Comparison of ENCODE assay signal across 8 cellular contexts in the genomic region with DNA sequence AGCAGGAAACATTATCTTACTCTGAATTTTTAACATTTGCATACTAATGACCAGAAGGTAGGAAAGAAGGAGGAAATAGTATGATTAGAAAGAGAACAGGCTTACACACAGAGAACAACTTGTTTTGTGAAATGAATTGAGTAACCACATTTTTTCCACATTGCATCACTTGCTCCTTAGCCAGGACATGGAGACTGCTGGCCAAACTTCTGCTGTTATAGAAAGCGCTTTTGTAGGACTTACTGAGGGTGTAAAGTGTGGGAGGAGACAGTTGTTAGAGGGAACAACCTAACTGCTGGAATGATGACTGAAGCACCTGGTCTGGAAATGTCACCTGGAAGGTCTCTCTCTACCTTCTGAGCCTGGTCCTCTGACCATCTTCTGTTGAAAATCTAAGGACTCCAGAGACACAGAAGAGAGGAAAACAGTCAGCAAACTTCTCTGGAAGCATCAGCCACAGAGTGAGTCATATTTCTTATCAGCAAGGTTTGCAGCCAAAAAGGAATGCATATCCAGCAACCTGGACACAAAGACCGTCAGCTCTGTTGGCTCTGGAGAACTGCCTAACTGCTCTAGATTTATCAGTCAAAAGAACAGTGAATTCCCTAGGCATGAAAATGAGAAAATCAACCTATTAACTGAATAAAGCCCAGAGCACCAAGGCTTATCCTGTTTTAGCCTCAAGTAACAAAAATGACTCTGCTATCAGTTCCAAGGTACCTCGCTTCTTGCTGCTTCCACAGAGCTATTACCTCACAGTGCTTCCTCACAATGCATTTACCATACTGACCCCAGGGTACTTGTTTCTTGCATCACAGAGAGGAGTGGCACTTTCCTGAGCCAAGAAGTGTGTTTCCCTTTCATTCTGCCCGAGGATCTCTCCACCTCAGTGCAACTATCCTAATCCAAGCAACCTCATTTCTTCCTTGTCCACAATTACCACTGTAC.
DNase-seq lines count a peak whose midpoint lies in the region; ATAC-seq, FAIRE-seq and TF ChIP-seq lines count a peak whose summit lies in the region.

No MANE protein-coding gene starts in this region.

- DNase-seq in BE2C (peak; percentile 11), NOMO-1 (lab: John Stamatoyannopoulos, UW; ENCODE audit: unreplicated experiment in 2 of 2) (peak; percentile 24 to 55), mucosa of gallbladder (ENCODE audit: low spot score) (peak; percentile 57), neural progenitor cell (ENCODE audit: low spot score) (no peak), GM13977 (ENCODE audit: low spot score) (no peak)
- DNase-seq in activated CD4-positive, alpha-beta memory T cell treated with anti-CD3 and anti-CD28 coated beads for 36 hours = no peak

- no peaks in the 10 kb centered on the region for H3K9me3 Mint-ChIP-seq in neural progenitor cell
- H3K9me3 Mint-ChIP-seq in activated CD4-positive, alpha-beta memory T cell treated with anti-CD3 and anti-CD28 coated beads for 36 hours = no peaks in the 10 kb centered on the region

- H3K27ac ChIP-seq in neural progenitor cell = no peak overlapping the region

- in situ Hi-C loops in GM13977 (cut with MboI; ENCODE audit: low pct_unique_long_range_greater_than_20kb, low sequenced_read_pairs, unreplicated experiment) = no loop called here

- POLR2A ChIA-PET in activated CD4-positive, alpha-beta memory T cell treated with anti-CD3 and anti-CD28 coated beads for 36 hours (lab: Charles Lee) = no interaction called here

- peaks cover 20% of the 10 kb centered on the region for H3K36me3 Mint-ChIP-seq in neural progenitor cell
- peaks cover 23% of the 10 kb centered on the region for H3K36me3 Mint-ChIP-seq in activated CD4-positive, alpha-beta memory T cell treated with anti-CD3 and anti-CD28 coated beads for 36 hours

- H4K20me1 ChIP-seq in neural progenitor cell (ENCODE audit: low read depth) = no peaks in the 10 kb centered on the region

- no peak overlapping the region for H3K4me3 Mint-ChIP-seq in neural progenitor cell
- H3K4me3 Mint-ChIP-seq in activated CD4-positive, alpha-beta memory T cell treated with anti-CD3 and anti-CD28 coated beads for 36 hours = no peak overlapping the region

- H3K36me3 ChIP-seq in BE2C (no peaks in the 10 kb centered on the region), neural progenitor cell (no peaks in the 10 kb centered on the region)

- no peak overlapping the region for H3K9ac ChIP-seq in neural progenitor cell

- no peak overlapping the region for H2AFZ ChIP-seq in neural progenitor cell (replicated peaks)

- CTCF ChIA-PET in activated CD4-positive, alpha-beta memory T cell treated with anti-CD3 and anti-CD28 coated beads for 36 hours (lab: Charles Lee) = no interaction called here

- no peaks in the 10 kb centered on the region for H3F3A ChIP-seq in neural progenitor cell (ENCODE audit: low read depth)

- peaks cover 2% of the 10 kb centered on the region for H3K27me3 Mint-ChIP-seq in neural progenitor cell (ENCODE audit: insufficient read depth, low read depth)
- H3K27me3 Mint-ChIP-seq in activated CD4-positive, alpha-beta memory T cell treated with anti-CD3 and anti-CD28 coated beads for 36 hours = no peaks in the 10 kb centered on the region

- no peak for ATAC-seq in GM18870 (IDR thresholded peaks at IDR 0.05; ENCODE audit: unreplicated experiment)

- H3K4me3 ChIP-seq in BE2C (ENCODE audit: low read depth, low read length) (no peak overlapping the region), neural progenitor cell (no peak overlapping the region)

- H3K4me1 ChIP-seq in BE2C (peaks cover 5% of the 10 kb centered on the region; the same call in 1 of the 2 replicates), neural progenitor cell (no peaks in the 10 kb centered on the region)

- H3K27me3 ChIP-seq in BE2C (no peaks in the 10 kb centered on the region), neural progenitor cell (no peaks in the 10 kb centered on the region)

- no peak overlapping the region for H3K4me2 ChIP-seq in neural progenitor cell

- intact Hi-C loops in activated CD4-positive, alpha-beta memory T cell treated with anti-CD3 and anti-CD28 coated beads for 36 hours (cut with micrococcal nuclease) = no loop called here

- no peaks in the 10 kb centered on the region for H3K4me1 Mint-ChIP-seq in neural progenitor cell
- H3K4me1 Mint-ChIP-seq in activated CD4-positive, alpha-beta memory T cell treated with anti-CD3 and anti-CD28 coated beads for 36 hours (ENCODE audit: low read depth) = peaks cover 2% of the 10 kb centered on the region

- peak; percentile 90 for FAIRE-seq in endometrium (lab: Jason Lieb, UNC)

- TF ChIP-seq CTCF in BE2C (IDR thresholded peaks at IDR 0.05; ENCODE audit: low read depth, low read length) (no peak), neural progenitor cell (IDR thresholded peaks at IDR 0.05) (no peak), GM13977 (IDR thresholded peaks at IDR 0.05; ENCODE audit: extremely low read depth, insufficient read depth, missing control alignments) (no peak)

- H3K9me3 ChIP-seq in BE2C = no peaks in the 10 kb centered on the region
- no peaks in the 10 kb centered on the region for H3K9me3 ChIP-seq in neural progenitor cell (ENCODE audit: low read depth)

- H3K27ac Mint-ChIP-seq in neural progenitor cell = no peak overlapping the region
- no peak overlapping the region for H3K27ac Mint-ChIP-seq in activated CD4-positive, alpha-beta memory T cell treated with anti-CD3 and anti-CD28 coated beads for 36 hours

- H3K79me2 ChIP-seq in neural progenitor cell (ENCODE audit: low read depth) = no peaks in the 10 kb centered on the region

Comparison
In these comparisons a context has a peak if more than half of its experiments do, and no peak if none do; other contexts are left out.
1. DNase-seq: peak in BE2C (single experiment), NOMO-1 (2 of 2) and mucosa of gallbladder (single experiment); none in neural progenitor cell (single experiment), activated CD4-positive, alpha-beta memory T cell treated with anti-CD3 and anti-CD28 coated beads for 36 hours (single experiment) and GM13977 (single experiment).